ENCODE assay signal across 8 cellular contexts in genomic region chr2:97112320-97113049, GRCh38. TPM values are rescaled to one million over a fixed set of nuclear protein-coding genes. Genes with fewer than 3 reads are reported as not detected.
DNase-seq lines count a peak whose midpoint lies in the region; FAIRE-seq and TF ChIP-seq lines count a peak whose summit lies in the region.
"Not testable (repeated sequence)": the region's sequence is repeated elsewhere in the genome, so short reads cannot be mapped to it uniquely, and the experiment has no call there.

No MANE protein-coding gene starts in this region.

- H3K23me2 ChIP-seq in H9 (ENCODE audit: insufficient read length, low read depth, low read length, poor library complexity, severe bottlenecking), result not testable (repeated sequence)

- not testable (repeated sequence) for TF ChIP-seq POLR2A in suprapubic skin (IDR thresholded peaks at IDR 0.05)

- TF ChIP-seq EP300 in suprapubic skin (IDR thresholded peaks at IDR 0.05), result not testable (repeated sequence)

- not testable (repeated sequence) for H2AK5ac ChIP-seq in H9 (ENCODE audit: insufficient read length, low read length)

- not testable (repeated sequence) for H4K91ac ChIP-seq in H9 (ENCODE audit: insufficient read length, low read depth, low read length)

- not testable (repeated sequence) for H3K79me1 ChIP-seq in H9 (ENCODE audit: insufficient read depth, low read depth, low read length, poor library complexity, severe bottlenecking)

- not testable (repeated sequence) for H2BK5ac ChIP-seq in H9 (ENCODE audit: insufficient read length, low read length)

- not testable (repeated sequence) for H2AFZ ChIP-seq in H9 (ENCODE audit: low read length)

- peak overlapping the region; percentile 72 for H3K4me2 ChIP-seq in H9 (ENCODE audit: insufficient read depth, insufficient read length, low read length)

- H3K4me1 Mint-ChIP-seq in H9, result not testable (repeated sequence)

- H3K27me3 ChIP-seq in H9 (ENCODE audit: insufficient read depth, low read length); iPS-20b (ENCODE audit: insufficient read depth, low read length); suprapubic skin: not testable (repeated sequence)

- H3K18ac ChIP-seq in H9 (ENCODE audit: insufficient read length, low read depth, low read length), result not testable (repeated sequence)

- not testable (repeated sequence) for H2BK15ac ChIP-seq in H9 (ENCODE audit: low read depth, low read length)

- peak; percentile 94 for FAIRE-seq in G401.6 (lab: Jason Lieb, UNC)

- not testable (repeated sequence) for H3T11ph ChIP-seq in H9 (ENCODE audit: low read length)

- H2BK120ac ChIP-seq in H9 (ENCODE audit: low read depth, low read length, poor library complexity, severe bottlenecking), result not testable (repeated sequence)

- not testable (repeated sequence) for H3K27ac ChIP-seq in H9 (ENCODE audit: insufficient read length, low read depth, low read length); iPS-20b (ENCODE audit: low read length)
- peak overlapping the region; percentile 87 to 99 for H3K27ac ChIP-seq in coronary artery
- peak overlapping the region; percentile 92 for H3K27ac ChIP-seq in suprapubic skin

- TF ChIP-seq CTCF in H9 (conservative IDR thresholded peaks at IDR 0.05) (peak; percentile 89), coronary artery (IDR thresholded peaks at IDR 0.05) (peak; percentile 73), suprapubic skin (IDR thresholded peaks at IDR 0.05) (peak; percentile 72 to 99)

- not testable (repeated sequence) for H2BK12ac ChIP-seq in H9 (ENCODE audit: insufficient read length, low read depth, low read length)

- not testable (repeated sequence) for H3K9me3 Mint-ChIP-seq in H9

- H3K36me3 ChIP-seq in iPS-20b (ENCODE audit: insufficient read depth, low read depth, low read length); suprapubic skin: not testable (repeated sequence)

- H2BK20ac ChIP-seq in H9 (ENCODE audit: low read depth, low read length, poor library complexity, severe bottlenecking), result not testable (repeated sequence)

- not testable (repeated sequence) for H4K8ac ChIP-seq in H9 (replicated peaks; ENCODE audit: insufficient read length, low read depth, low read length)

- whole genome bisulfite sequencing in H9 (ENCODE audit: extremely low coverage, insufficient read length, low lambda C conversion rate), result no CpG with 5 or more reads among the region's 44 CpGs
- under 1% methylated on average over 8 of the region's 44 CpGs for WGBS in suprapubic skin

- not testable (repeated sequence) for H3K23ac ChIP-seq in H9 (ENCODE audit: insufficient read length, low read depth, low read length)

- not testable (repeated sequence) for H3K27me3 Mint-ChIP-seq in H9 (ENCODE audit: low read depth)

- H3K27ac Mint-ChIP-seq in H9, result peak overlapping the region in 2 of 3 experiments; percentile 39 to 44; a peak in 1 of 7 replicates

- not testable (repeated sequence) for H4K5ac ChIP-seq in H9 (ENCODE audit: insufficient read length, low read depth, low read length)

- not testable (repeated sequence) for H3K9me3 ChIP-seq in H9 (ENCODE audit: control insufficient read depth, low read depth, low read length); iPS-20b (ENCODE audit: insufficient read depth, low read depth, low read length); suprapubic skin

- H3K79me2 ChIP-seq in H9 (ENCODE audit: insufficient read depth, low read length), result not testable (repeated sequence)

- peak; percentile 69 for DNase-seq in H9
- peak; percentile 71 for DNase-seq in NAMALWA (ENCODE audit: low spot score)
- peak; percentile 86 for DNase-seq in activated CD8-positive, alpha-beta memory T cell treated with anti-CD3 and anti-CD28 coated beads for 24 hours
- not testable (repeated sequence) for DNase-seq in coronary artery (ENCODE audit: low spot score)
- peak in 8 of 10 donors; percentile 36 to 87 (median 65) for DNase-seq in posterior cingulate gyrus
- DNase-seq in suprapubic skin (ENCODE audit: low spot score in 2 of 2), result peak; percentile 75 to 81

- not testable (repeated sequence) for H3K4me1 ChIP-seq in H9 (ENCODE audit: insufficient read depth, low read length); iPS-20b (ENCODE audit: insufficient read depth, low read length); suprapubic skin

- peak overlapping the region; percentile 65; the same call in 1 of the 2 replicates for H3K14ac ChIP-seq in H9 (ENCODE audit: insufficient read depth, low read length)

- not testable (repeated sequence) for H3K36me3 Mint-ChIP-seq in H9 (ENCODE audit: insufficient read depth in 1 of 3, low read depth in 3 of 3)

- H3K9ac ChIP-seq in H9 (ENCODE audit: extremely low read depth, insufficient read length, low read length) (peak overlapping the region; percentile 54), iPS-20b (ENCODE audit: low read depth, low read length) (peak overlapping the region; percentile 51; the same call in 1 of the 2 replicates)

- H3K56ac ChIP-seq in H9 (ENCODE audit: insufficient read length, low read depth, low read length), result not testable (repeated sequence)

- intact Hi-C loops in posterior cingulate gyrus (cut with DNase I), result loop anchor here (5.0 kb wide), 3 partner anchors 100 to 255 kb away; partner anchors contain the start of gene ANKRD39

- H3K4me3 Mint-ChIP-seq in H9, result peak overlapping the region; percentile 87 to 94

- not testable (repeated sequence) for H4K20me1 ChIP-seq in H9 (ENCODE audit: control insufficient read depth, insufficient read depth, insufficient read length)

- H3K4ac ChIP-seq in H9 (ENCODE audit: low read depth, low read length), result not testable (repeated sequence)

- H3K4me3 ChIP-seq in coronary artery, result peak overlapping the region; percentile 93
- peak overlapping the region; percentile 71 for H3K4me3 ChIP-seq in iPS-20b (ENCODE audit: low read length)
- peak overlapping the region; percentile 72 for H3K4me3 ChIP-seq in suprapubic skin

RNA-seq across cellular contexts. Expression of gene ANKRD36, which starts 0.5 kb away (rescaled TPM):
- total RNA-seq in H9 (2021), result 9.1 and 9.8 TPM in 2 replicates
- total RNA-seq in suprapubic skin, result 10 to 100 TPM; 13.0 to 54.8 (median 20.4) TPM

RNA-seq across cellular contexts. Expression of gene FAHD2B, which starts 17.8 kb away (rescaled TPM):
- total RNA-seq in H9 (2021), result 34.5 and 36.9 TPM in 2 replicates
- total RNA-seq in suprapubic skin, result 10 to 100 TPM; 11.3 to 21.5 (median 16.7) TPM
